In genomic region chr19:42284066-42284501, GRCh38 we compare ENCODE assay signal across 8 cellular contexts. TPM values are rescaled to one million over a fixed set of nuclear protein-coding genes. Genes with fewer than 3 reads are reported as not detected.
DNase-seq lines count a peak whose midpoint lies in the region; ATAC-seq and TF ChIP-seq lines count a peak whose summit lies in the region.

No MANE protein-coding gene starts in this region.

- H3K27me3 ChIP-seq in Panc1 (ENCODE audit: control insufficient read depth, insufficient read depth, low read length) = no peaks in the 10 kb centered on the region
- no peaks in the 10 kb centered on the region for H3K27me3 ChIP-seq in prostate gland (replicated peaks; ENCODE audit: insufficient read depth)

- DNase-seq in DMS53 (lab: John Stamatoyannopoulos, UW) = peak; percentile 94
- DNase-seq in HK-2 (ENCODE audit: unreplicated experiment) = peak; percentile 85
- DNase-seq in Panc1 (ENCODE audit: low read depth, low spot score) = no peak
- DNase-seq in activated naive CD4-positive, alpha-beta T cell treated with anti-CD3 and anti-CD28 coated beads, Interleukin-2, amount 50 U/mL, for 16 hours = peak; percentile 81
- DNase-seq in cardiac septum (ENCODE audit: low spot score) = peak; percentile 93
- peak; percentile 77 for DNase-seq in prostate gland (ENCODE audit: low spot score)
- DNase-seq in foreskin melanocyte = no peak

- no peak overlapping the region for H3K27ac ChIP-seq in Panc1 (ENCODE audit: low read length)
- H3K27ac ChIP-seq in prostate gland = peak overlapping the region; percentile 91 to 98

- ATAC-seq in GM19463 (IDR thresholded peaks at IDR 0.05; ENCODE audit: unreplicated experiment) = peak; percentile 18
- peak; percentile 22 for ATAC-seq in Panc1

- WGBS in prostate gland = 0% methylated on average over 23 of the region's 76 CpGs

- CTCF ChIA-PET in Panc1 (lab: Charles Lee) = no interaction called here

- no peak for TF ChIP-seq CTCF in Panc1 (IDR thresholded peaks at IDR 0.05)
- TF ChIP-seq CTCF in prostate gland (IDR thresholded peaks at IDR 0.05) = no peak

- H3K9me3 ChIP-seq in Panc1 (ENCODE audit: control insufficient read depth, insufficient read depth, low read depth, low read length) (no peaks in the 10 kb centered on the region), prostate gland (no peaks in the 10 kb centered on the region)

- BruUV-seq in Panc1 (replicated peaks; lab: Mats Ljungman, UMichigan) = no TSS peak

- H3K4me1 ChIP-seq in Panc1 (ENCODE audit: control insufficient read depth, insufficient read depth, low read length) (peaks cover 36% of the 10 kb centered on the region), prostate gland (replicated peaks) (peaks cover 42% of the 10 kb centered on the region)

- TF ChIP-seq POLR2A in prostate gland (IDR thresholded peaks at IDR 0.05) = peak; percentile 19

- in situ Hi-C loops in Panc1 (cut with HindIII; ENCODE audit: low pct_unique_long_range_greater_than_20kb, low sequenced_read_pairs) = no loop called here

- POLR2A ChIA-PET in Panc1 (lab: Charles Lee) = no interaction called here

- H3K36me3 ChIP-seq in Panc1 (ENCODE audit: control insufficient read depth, insufficient read depth, low read length) (no peaks in the 10 kb centered on the region; the same call in 1 of the 2 replicates), prostate gland (peaks cover 4 to 8% of the 10 kb centered on the region in 2 donors)

- intact Hi-C loops in Panc1 (cut with micrococcal nuclease; ENCODE audit: unreplicated experiment) (loop anchor here (5.0 kb wide), 1 partner anchor 37 kb away; no protein-coding TSS in a partner anchor), cardiac septum (cut with DNase I) (no loop called here), prostate gland (cut with DNase I) (loop anchor here (1.0 kb wide), 1 partner anchor 30 kb away; no protein-coding TSS in a partner anchor)

- H3K4me3 ChIP-seq in Panc1 (ENCODE audit: low read depth in 2 of 2, low read length in 2 of 2) (peak overlapping the region in 1 of 2 experiments; percentile 37; a peak in 2 of 4 replicates), prostate gland (peak overlapping the region; percentile 54 to 72)

RNA-seq across cellular contexts. Expression of gene CIC, which starts 15.0 kb away (rescaled TPM):
- total RNA-seq in Panc1 (2021; ENCODE audit: unreplicated experiment) (67.4 TPM), cardiac septum (51.3 TPM), prostate gland (100 to 1,000 TPM in 1 of 2 donors, 10 to 100 TPM in 1; 64.6 to 145 TPM)
- 49.9 TPM for polyA plus RNA-seq in Panc1 (2012; ENCODE audit: insufficient read length)

RNA-seq across cellular contexts. Expression of gene PRR19, which starts 17.8 kb away (rescaled TPM):
- total RNA-seq in Panc1 (2021; ENCODE audit: unreplicated experiment) (2.1 TPM), cardiac septum (0.16 TPM), prostate gland (1 to 10 TPM in 1 of 2 donors, under 1 TPM in 1; 0.32 to 8.4 TPM)
- polyA plus RNA-seq in Panc1 (2012; ENCODE audit: insufficient read length) = 2.2 TPM

RNA-seq across cellular contexts. Expression of gene PAFAH1B3, which starts 18.3 kb away (rescaled TPM):
- total RNA-seq in Panc1 (2021; ENCODE audit: unreplicated experiment) = 92.2 TPM
- polyA plus RNA-seq in Panc1 (2012; ENCODE audit: insufficient read length) = 160 TPM
- total RNA-seq in cardiac septum = 4.0 TPM
- 10 to 100 TPM; 36.6 to 48.5 TPM for total RNA-seq in prostate gland

RNA-seq across cellular contexts. Expression of gene TMEM145, which starts 29.0 kb away (rescaled TPM):
- 3.0 TPM for total RNA-seq in Panc1 (2021; ENCODE audit: unreplicated experiment)
- 4.3 TPM for polyA plus RNA-seq in Panc1 (2012; ENCODE audit: insufficient read length)
- 0.24 TPM for total RNA-seq in cardiac septum
- under 1 TPM in 1 of 2 donors, not detected in 1; 0.85 TPM for total RNA-seq in prostate gland

RNA-seq across cellular contexts. Expression of gene ERF, which starts 29.2 kb away (rescaled TPM):
- total RNA-seq in Panc1 (2021; ENCODE audit: unreplicated experiment) = 85.7 TPM
- polyA plus RNA-seq in Panc1 (2012; ENCODE audit: insufficient read length) = 70.6 TPM
- total RNA-seq in cardiac septum = 37.4 TPM
- 100 to 1,000 TPM in 1 of 2 donors, 10 to 100 TPM in 1; 33.9 to 121 TPM for total RNA-seq in prostate gland

Comparison
In these comparisons a context has a peak if more than half of its experiments do, and no peak if none do; other contexts are left out.
1. DNase-seq: peak in DMS53 (single experiment), HK-2 (single experiment), activated naive CD4-positive, alpha-beta T cell treated with anti-CD3 and anti-CD28 coated beads, Interleukin-2, amount 50 U/mL, for 16 hours (single experiment), cardiac septum (single experiment) and prostate gland (single experiment); none in Panc1 (single experiment) and foreskin melanocyte (single experiment).